ENCODE assay signal across 1 cellular context in the genomic region with DNA sequence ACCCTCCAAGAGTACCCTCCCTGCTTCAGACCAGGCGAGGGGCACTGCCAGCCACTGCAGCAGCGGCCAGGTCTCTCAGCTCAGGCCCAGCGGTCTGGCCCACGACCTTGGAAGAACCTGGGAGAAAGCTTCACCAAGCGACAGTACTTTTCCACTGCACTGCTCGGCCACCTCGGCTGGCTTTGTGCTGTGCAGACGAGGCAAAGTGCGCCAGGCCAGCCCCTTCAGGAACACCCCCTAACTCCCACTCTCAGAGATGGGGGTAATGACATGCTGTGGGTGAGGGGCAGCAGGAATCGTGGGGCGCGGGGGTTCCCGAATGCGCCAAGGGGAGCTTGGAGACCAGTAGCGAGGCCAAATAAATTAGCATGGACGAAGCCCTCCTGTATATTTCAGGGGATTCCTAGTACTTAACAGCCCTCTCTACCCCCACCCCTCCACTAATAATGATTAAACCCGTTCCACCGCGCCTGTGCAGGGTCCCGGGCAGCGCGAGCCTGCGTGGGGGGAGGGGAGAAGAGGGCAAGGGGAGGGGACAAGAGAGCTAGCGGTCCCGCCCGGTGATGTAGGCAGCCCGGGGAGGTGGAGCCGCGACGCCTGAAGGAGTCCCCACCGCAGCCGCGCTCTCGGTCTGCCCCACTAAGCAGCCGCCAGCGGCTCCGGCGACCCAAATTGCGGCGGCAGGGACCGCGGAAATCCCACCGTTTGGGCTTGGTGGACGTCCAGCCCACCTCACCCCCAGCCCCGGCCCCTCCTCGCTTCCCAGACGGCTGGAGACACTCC.
A peak's percentile ranks its signal among the peaks of the same experiment; 100 is the strongest.
TF ChIP-seq lines count a peak whose summit lies in the region.

A gene with protein sequence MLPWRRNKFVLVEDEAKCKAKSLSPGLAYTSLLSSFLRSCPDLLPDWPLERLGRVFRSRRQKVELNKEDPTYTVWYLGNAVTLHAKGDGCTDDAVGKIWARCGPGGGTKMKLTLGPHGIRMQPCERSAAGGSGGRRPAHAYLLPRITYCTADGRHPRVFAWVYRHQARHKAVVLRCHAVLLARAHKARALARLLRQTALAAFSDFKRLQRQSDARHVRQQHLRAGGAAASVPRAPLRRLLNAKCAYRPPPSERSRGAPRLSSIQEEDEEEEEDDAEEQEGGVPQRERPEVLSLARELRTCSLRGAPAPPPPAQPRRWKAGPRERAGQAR (plus strand): TSS at position 629 of the 783 bp plus-strand sequence. CDS start 401 bp downstream, outside the sequence.

TF ChIP-seq in WTC11, 78 proteins besides CTCF, POLR2A, EP300 and RAD21 (continued from another document):
- TF ChIP-seq, protein P1, sequence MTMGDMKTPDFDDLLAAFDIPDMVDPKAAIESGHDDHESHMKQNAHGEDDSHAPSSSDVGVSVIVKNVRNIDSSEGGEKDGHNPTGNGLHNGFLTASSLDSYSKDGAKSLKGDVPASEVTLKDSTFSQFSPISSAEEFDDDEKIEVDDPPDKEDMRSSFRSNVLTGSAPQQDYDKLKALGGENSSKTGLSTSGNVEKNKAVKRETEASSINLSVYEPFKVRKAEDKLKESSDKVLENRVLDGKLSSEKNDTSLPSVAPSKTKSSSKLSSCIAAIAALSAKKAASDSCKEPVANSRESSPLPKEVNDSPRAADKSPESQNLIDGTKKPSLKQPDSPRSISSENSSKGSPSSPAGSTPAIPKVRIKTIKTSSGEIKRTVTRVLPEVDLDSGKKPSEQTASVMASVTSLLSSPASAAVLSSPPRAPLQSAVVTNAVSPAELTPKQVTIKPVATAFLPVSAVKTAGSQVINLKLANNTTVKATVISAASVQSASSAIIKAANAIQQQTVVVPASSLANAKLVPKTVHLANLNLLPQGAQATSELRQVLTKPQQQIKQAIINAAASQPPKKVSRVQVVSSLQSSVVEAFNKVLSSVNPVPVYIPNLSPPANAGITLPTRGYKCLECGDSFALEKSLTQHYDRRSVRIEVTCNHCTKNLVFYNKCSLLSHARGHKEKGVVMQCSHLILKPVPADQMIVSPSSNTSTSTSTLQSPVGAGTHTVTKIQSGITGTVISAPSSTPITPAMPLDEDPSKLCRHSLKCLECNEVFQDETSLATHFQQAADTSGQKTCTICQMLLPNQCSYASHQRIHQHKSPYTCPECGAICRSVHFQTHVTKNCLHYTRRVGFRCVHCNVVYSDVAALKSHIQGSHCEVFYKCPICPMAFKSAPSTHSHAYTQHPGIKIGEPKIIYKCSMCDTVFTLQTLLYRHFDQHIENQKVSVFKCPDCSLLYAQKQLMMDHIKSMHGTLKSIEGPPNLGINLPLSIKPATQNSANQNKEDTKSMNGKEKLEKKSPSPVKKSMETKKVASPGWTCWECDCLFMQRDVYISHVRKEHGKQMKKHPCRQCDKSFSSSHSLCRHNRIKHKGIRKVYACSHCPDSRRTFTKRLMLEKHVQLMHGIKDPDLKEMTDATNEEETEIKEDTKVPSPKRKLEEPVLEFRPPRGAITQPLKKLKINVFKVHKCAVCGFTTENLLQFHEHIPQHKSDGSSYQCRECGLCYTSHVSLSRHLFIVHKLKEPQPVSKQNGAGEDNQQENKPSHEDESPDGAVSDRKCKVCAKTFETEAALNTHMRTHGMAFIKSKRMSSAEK (CRISPR knock-in tag; IDR thresholded peaks at IDR 0.05; ENCODE audit: borderline replicate concordance): no peak
- TF ChIP-seq, protein P2, sequence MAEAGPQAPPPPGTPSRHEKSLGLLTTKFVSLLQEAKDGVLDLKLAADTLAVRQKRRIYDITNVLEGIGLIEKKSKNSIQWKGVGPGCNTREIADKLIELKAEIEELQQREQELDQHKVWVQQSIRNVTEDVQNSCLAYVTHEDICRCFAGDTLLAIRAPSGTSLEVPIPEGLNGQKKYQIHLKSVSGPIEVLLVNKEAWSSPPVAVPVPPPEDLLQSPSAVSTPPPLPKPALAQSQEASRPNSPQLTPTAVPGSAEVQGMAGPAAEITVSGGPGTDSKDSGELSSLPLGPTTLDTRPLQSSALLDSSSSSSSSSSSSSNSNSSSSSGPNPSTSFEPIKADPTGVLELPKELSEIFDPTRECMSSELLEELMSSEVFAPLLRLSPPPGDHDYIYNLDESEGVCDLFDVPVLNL (CRISPR knock-in tag; IDR thresholded peaks at IDR 0.05; ENCODE audit: borderline replicate concordance, low read depth): no peak
- TF ChIP-seq, protein P3, sequence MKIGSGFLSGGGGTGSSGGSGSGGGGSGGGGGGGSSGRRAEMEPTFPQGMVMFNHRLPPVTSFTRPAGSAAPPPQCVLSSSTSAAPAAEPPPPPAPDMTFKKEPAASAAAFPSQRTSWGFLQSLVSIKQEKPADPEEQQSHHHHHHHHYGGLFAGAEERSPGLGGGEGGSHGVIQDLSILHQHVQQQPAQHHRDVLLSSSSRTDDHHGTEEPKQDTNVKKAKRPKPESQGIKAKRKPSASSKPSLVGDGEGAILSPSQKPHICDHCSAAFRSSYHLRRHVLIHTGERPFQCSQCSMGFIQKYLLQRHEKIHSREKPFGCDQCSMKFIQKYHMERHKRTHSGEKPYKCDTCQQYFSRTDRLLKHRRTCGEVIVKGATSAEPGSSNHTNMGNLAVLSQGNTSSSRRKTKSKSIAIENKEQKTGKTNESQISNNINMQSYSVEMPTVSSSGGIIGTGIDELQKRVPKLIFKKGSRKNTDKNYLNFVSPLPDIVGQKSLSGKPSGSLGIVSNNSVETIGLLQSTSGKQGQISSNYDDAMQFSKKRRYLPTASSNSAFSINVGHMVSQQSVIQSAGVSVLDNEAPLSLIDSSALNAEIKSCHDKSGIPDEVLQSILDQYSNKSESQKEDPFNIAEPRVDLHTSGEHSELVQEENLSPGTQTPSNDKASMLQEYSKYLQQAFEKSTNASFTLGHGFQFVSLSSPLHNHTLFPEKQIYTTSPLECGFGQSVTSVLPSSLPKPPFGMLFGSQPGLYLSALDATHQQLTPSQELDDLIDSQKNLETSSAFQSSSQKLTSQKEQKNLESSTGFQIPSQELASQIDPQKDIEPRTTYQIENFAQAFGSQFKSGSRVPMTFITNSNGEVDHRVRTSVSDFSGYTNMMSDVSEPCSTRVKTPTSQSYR (CRISPR knock-in tag; IDR thresholded peaks at IDR 0.05): 0 out of 2 replicates have a peak, but pooled peaks have one; percentile 58
TF ChIP-seq in WTC11: peak in this region for 2.
